In the genomic region with DNA sequence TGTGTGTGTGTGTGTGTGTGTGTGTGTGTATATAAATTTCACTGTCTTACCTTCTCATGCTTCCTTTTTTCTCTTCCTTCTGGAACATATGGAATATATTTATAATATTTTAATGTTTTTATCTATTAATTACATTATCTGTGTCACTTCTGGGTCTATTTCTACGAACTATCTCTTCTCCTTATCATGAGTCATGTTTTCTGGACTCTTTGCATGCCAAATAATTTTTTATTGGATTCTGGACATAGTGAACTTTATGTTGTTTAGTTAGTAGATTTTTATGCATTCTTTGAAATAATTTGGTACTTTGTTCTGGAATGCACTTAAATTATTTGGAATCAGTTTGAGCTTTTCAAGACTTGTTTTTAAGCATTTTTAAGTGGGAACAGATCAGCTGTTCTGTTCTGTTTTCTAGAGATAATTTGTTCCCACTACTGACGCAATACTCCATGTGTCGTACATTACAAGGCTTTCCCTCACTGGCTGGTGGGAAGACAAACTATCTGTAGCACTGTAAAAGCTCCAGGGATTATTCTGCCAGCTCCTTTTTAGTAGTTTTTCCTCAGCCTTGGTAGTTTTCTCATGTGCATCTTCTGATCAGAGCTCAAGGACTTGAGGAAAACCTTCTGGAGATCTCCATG, we compare ENCODE assay signal across 18 cellular contexts.
"Had no signal": no experiment of that assay in that cellular context is flagged by ENCODE, and none has a peak within 500 bp of the region (broad histone marks: within the 10 kb centered on the region; RNA-seq: fewer than 3 reads in every experiment).

No MANE protein-coding gene starts in this region.

- H3K36me3 Mint-ChIP-seq: activated CD8-positive, alpha-beta memory T cell treated with anti-CD3 and anti-CD28 coated beads, Interleukin-2, amount 10 ng/mL, durations not matched to agents 7 days and 5 days; activated naive CD4-positive, alpha-beta T cell treated with anti-CD3 and anti-CD28 coated beads, Interleukin-2, amount 50 U/mL, for 24 hours had no signal

- H3K27me3 ChIP-seq: breast epithelium, esophagus squamous epithelium, testis, upper lobe of right lung had no signal

- H3K27ac ChIP-seq: breast epithelium, esophagus squamous epithelium, testis, upper lobe of right lung had no signal

- H3K4me1 Mint-ChIP-seq: activated CD8-positive, alpha-beta memory T cell treated with anti-CD3 and anti-CD28 coated beads, Interleukin-2, amount 10 ng/mL, durations not matched to agents 7 days and 5 days; activated naive CD4-positive, alpha-beta T cell treated with anti-CD3 and anti-CD28 coated beads, Interleukin-2, amount 50 U/mL, for 24 hours had no signal

- DNase-seq: activated CD4-positive, alpha-beta T cell treated with anti-CD3 and anti-CD28 coated beads, Interleukin-2, amount 50 U/mL, for 48 hours; activated CD4-positive, CD25-positive, alpha-beta regulatory T cell treated with anti-CD3 and anti-CD28 coated beads, Interleukin-2, amount 50 U/mL, for 72 hours; activated CD8-positive, alpha-beta memory T cell treated with anti-CD3 and anti-CD28 coated beads, Interleukin-2, amount 10 ng/mL, durations not matched to agents 7 days and 5 days; activated effector memory CD4-positive, alpha-beta T cell treated with Interleukin-2 at 50 U/mL for 16 hours; activated T-cell treated with anti-CD3 and anti-CD28 coated beads, Interleukin-2, amount 50 U/mL, for 24 hours; amygdala; esophagus squamous epithelium; glutamatergic neuron; mesenchymal stem cell; stimulated activated CD4-positive, alpha-beta T cell treated with anti-CD3 and anti-CD28 coated beads, Interleukin-4, amount 100 ng/mL, for 1 hour; stimulated activated CD8-positive, alpha-beta memory T cell treated with anti-CD3 and anti-CD28 coated beads, Interleukin-4, amount 100 ng/mL, for 48 hours; testis; upper lobe of right lung had no signal

- ATAC-seq: activated CD8-positive, alpha-beta memory T cell treated with anti-CD3 and anti-CD28 coated beads, Interleukin-2, amount 10 ng/mL, durations not matched to agents 7 days and 5 days; left lobe of liver; upper lobe of right lung had no signal

- H3K27ac Mint-ChIP-seq: activated CD8-positive, alpha-beta memory T cell treated with anti-CD3 and anti-CD28 coated beads, Interleukin-2, amount 10 ng/mL, durations not matched to agents 7 days and 5 days; activated naive CD4-positive, alpha-beta T cell treated with anti-CD3 and anti-CD28 coated beads, Interleukin-2, amount 50 U/mL, for 24 hours; activated T-cell treated with anti-CD3 and anti-CD28 coated beads, Interleukin-2, amount 50 U/mL, for 24 hours; stimulated activated naive CD8-positive, alpha-beta T cell treated with anti-CD3 and anti-CD28 coated beads, Interleukin-15, Interleukin-2, amounts not matched to agents 100 ng/mL and 50 ng/mL, for 24 hours; T-helper 2 cell treated with Interferon-gamma antibody and Interleukin-4, amounts not matched to agents 5 μg/mL and 100 μg/mL, for 36 hours had no signal

- H3K9me3 Mint-ChIP-seq: activated naive CD4-positive, alpha-beta T cell treated with anti-CD3 and anti-CD28 coated beads, Interleukin-2, amount 50 U/mL, for 24 hours; activated T-cell treated with anti-CD3 and anti-CD28 coated beads, Interleukin-2, amount 50 U/mL, for 24 hours; T-helper 2 cell treated with Interferon-gamma antibody and Interleukin-4, amounts not matched to agents 5 μg/mL and 100 μg/mL, for 36 hours had no signal

- H3K4me3 Mint-ChIP-seq: activated CD8-positive, alpha-beta memory T cell treated with anti-CD3 and anti-CD28 coated beads, Interleukin-2, amount 10 ng/mL, durations not matched to agents 7 days and 5 days; activated naive CD4-positive, alpha-beta T cell treated with anti-CD3 and anti-CD28 coated beads, Interleukin-2, amount 50 U/mL, for 24 hours; activated T-cell treated with anti-CD3 and anti-CD28 coated beads, Interleukin-2, amount 50 U/mL, for 24 hours; stimulated activated naive CD8-positive, alpha-beta T cell treated with anti-CD3 and anti-CD28 coated beads, Interleukin-15, Interleukin-2, amounts not matched to agents 100 ng/mL and 50 ng/mL, for 24 hours; T-helper 2 cell treated with Interferon-gamma antibody and Interleukin-4, amounts not matched to agents 5 μg/mL and 100 μg/mL, for 36 hours had no signal

- H3K36me3 ChIP-seq: breast epithelium, esophagus squamous epithelium, upper lobe of right lung had no signal

- H3K9me3 ChIP-seq: esophagus squamous epithelium, testis, upper lobe of right lung had no signal

- H3K27me3 Mint-ChIP-seq: activated CD8-positive, alpha-beta memory T cell treated with anti-CD3 and anti-CD28 coated beads, Interleukin-2, amount 10 ng/mL, durations not matched to agents 7 days and 5 days; activated T-cell treated with anti-CD3 and anti-CD28 coated beads, Interleukin-2, amount 50 U/mL, for 24 hours had no signal

- H3K4me3 ChIP-seq: breast epithelium, esophagus squamous epithelium, testis, upper lobe of right lung had no signal

- H3K4me1 ChIP-seq: breast epithelium, testis, upper lobe of right lung had no signal
